1 cellular context compared by ENCODE assay signal in genomic region chr1:53931523-53931922, GRCh38.
A peak's percentile ranks its signal among the peaks of the same experiment; 100 is the strongest.
TF ChIP-seq lines count a peak whose summit lies in the region.

No MANE protein-coding gene starts in this region.

TF ChIP-seq in K562, 482 proteins besides CTCF, POLR2A, EP300 and RAD21:
- TF ChIP-seq NR1H2 (CRISPR knock-in tag; IDR thresholded peaks at IDR 0.05) (no peak), HOMEZ (CRISPR knock-in tag; IDR thresholded peaks at IDR 0.05) (no peak), NELFE (IDR thresholded peaks at IDR 0.05; ENCODE audit: insufficient read depth, insufficient read length) (no peak)
- TF ChIP-seq, protein P1, sequence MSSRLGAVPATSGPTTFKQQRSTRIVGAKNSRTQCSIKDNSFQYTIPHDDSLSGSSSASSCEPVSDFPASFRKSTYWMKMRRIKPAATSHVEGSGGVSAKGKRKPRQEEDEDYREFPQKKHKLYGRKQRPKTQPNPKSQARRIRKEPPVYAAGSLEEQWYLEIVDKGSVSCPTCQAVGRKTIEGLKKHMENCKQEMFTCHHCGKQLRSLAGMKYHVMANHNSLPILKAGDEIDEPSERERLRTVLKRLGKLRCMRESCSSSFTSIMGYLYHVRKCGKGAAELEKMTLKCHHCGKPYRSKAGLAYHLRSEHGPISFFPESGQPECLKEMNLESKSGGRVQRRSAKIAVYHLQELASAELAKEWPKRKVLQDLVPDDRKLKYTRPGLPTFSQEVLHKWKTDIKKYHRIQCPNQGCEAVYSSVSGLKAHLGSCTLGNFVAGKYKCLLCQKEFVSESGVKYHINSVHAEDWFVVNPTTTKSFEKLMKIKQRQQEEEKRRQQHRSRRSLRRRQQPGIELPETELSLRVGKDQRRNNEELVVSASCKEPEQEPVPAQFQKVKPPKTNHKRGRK (tag; IDR thresholded peaks at IDR 0.05) = peak; percentile 44; the same call in 1 of the 2 replicates
